In the genomic region with DNA sequence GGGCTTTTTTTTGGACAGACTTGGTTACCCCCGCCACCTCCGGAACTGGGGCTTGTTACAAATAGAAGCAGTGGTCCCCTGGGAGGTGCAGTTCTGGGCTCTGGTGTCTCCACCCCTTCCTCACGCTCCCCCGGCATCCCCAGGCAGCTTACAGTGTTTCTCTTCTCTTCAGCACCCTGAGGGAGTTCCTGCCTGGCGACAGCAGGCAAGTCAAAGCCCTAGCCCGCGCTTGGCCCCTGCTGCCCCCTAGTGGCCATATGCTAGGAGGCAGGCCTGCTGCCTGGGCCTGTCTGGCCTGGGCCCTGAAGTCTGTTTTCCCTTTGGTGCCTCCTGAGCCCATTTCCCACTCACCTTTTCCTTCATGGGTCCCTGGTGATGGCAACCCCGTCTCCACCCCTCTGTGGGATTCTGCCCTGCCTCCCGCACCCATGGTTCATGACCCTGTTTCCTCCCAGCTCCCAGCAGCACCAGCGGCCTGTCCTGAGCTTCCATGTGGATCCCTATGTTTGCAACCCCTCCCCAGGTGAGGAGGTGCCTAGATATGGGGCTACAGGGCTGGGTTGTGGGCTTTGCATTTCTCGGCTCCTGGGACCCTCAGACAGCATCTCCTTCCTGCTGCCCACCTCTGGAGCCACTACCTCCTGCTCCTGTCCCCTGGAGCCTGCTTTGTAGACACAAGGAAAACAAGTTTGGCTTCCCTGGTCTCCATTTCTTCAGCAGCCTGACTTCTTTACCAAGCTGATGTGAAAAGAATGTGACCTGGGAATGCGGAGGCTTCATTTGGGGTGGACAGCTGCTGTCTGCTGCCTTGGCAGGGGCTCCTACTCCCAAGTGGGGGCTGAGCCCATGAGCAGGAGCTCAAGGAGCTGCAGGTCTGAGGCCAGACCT, we compare ENCODE assay signal across 1 cellular context.
TF ChIP-seq lines count a peak whose summit lies in the region.

No MANE protein-coding gene starts in this region.

TF ChIP-seq in HepG2, 621 proteins besides CTCF, POLR2A, EP300 and RAD21 (continued from another document and continues in another):
- TF ChIP-seq, protein P1, sequence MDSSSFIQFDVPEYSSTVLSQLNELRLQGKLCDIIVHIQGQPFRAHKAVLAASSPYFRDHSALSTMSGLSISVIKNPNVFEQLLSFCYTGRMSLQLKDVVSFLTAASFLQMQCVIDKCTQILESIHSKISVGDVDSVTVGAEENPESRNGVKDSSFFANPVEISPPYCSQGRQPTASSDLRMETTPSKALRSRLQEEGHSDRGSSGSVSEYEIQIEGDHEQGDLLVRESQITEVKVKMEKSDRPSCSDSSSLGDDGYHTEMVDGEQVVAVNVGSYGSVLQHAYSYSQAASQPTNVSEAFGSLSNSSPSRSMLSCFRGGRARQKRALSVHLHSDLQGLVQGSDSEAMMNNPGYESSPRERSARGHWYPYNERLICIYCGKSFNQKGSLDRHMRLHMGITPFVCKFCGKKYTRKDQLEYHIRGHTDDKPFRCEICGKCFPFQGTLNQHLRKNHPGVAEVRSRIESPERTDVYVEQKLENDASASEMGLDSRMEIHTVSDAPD (CRISPR knock-in tag; IDR thresholded peaks at IDR 0.05) = no peak
- TF ChIP-seq, protein P2, sequence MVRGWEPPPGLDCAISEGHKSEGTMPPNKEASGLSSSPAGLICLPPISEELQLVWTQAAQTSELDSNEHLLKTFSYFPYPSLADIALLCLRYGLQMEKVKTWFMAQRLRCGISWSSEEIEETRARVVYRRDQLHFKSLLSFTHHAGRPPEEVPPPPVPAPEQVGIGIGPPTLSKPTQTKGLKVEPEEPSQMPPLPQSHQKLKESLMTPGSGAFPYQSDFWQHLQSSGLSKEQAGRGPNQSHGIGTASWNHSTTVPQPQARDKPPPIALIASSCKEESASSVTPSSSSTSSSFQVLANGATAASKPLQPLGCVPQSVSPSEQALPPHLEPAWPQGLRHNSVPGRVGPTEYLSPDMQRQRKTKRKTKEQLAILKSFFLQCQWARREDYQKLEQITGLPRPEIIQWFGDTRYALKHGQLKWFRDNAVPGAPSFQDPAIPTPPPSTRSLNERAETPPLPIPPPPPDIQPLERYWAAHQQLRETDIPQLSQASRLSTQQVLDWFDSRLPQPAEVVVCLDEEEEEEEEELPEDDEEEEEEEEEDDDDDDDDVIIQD (CRISPR knock-in tag; IDR thresholded peaks at IDR 0.05; ENCODE audit: low read depth) = no peak
- TF ChIP-seq XBP1 (CRISPR knock-in tag; IDR thresholded peaks at IDR 0.05) (no peak), SRSF1 (optimal IDR thresholded peaks at IDR 0.05; ENCODE audit: low read depth, low read length) (no peak), RFXANK (CRISPR knock-in tag; IDR thresholded peaks at IDR 0.05) (no peak), TP53 (CRISPR knock-in tag; conservative IDR thresholded peaks at IDR 0.05) (no peak), SMC3 (IDR thresholded peaks at IDR 0.05; ENCODE audit: low read length) (no peak; the same call in 1 of the 2 replicates), ZNF180 (CRISPR knock-in tag; IDR thresholded peaks at IDR 0.05; ENCODE audit: borderline replicate concordance, low read depth) (no peak), ZNF446 (CRISPR knock-in tag; IDR thresholded peaks at IDR 0.05) (no peak), ZNF724P (CRISPR knock-in tag; IDR thresholded peaks at IDR 0.05; ENCODE audit: borderline replicate concordance) (no peak), CREM (IDR thresholded peaks at IDR 0.05) (no peak), CREM (CRISPR knock-in tag; IDR thresholded peaks at IDR 0.05) (no peak), PCBP1 (IDR thresholded peaks at IDR 0.05; ENCODE audit: borderline replicate concordance, low read depth, low read length) (no peak), CCAR2 (optimal IDR thresholded peaks at IDR 0.05; ENCODE audit: low read depth, low read length) (no peak), NRL (CRISPR knock-in tag; IDR thresholded peaks at IDR 0.05; ENCODE audit: borderline replicate concordance) (no peak; the same call in 1 of the 2 replicates), ZNF614 (CRISPR knock-in tag; IDR thresholded peaks at IDR 0.05; ENCODE audit: borderline replicate concordance) (peak; percentile 34; the same call in 1 of the 2 replicates), ZNF850 (CRISPR knock-in tag; conservative IDR thresholded peaks at IDR 0.05) (no peak), TCF7 (IDR thresholded peaks at IDR 0.05; ENCODE audit: low read depth) (no peak), DNMT1 (CRISPR knock-in tag; IDR thresholded peaks at IDR 0.05) (no peak), CHCHD3 (CRISPR knock-in tag; IDR thresholded peaks at IDR 0.05) (no peak), IRF2 (CRISPR knock-in tag; IDR thresholded peaks at IDR 0.05) (peak; percentile 60; the same call in 1 of the 2 replicates), MEF2D (CRISPR knock-in tag; IDR thresholded peaks at IDR 0.05) (no peak; the same call in 1 of the 2 replicates), HOXA3 (CRISPR knock-in tag; IDR thresholded peaks at IDR 0.05) (no peak), ARNT2 (CRISPR knock-in tag; IDR thresholded peaks at IDR 0.05; ENCODE audit: low read depth) (peak; percentile 68; the same call in 1 of the 2 replicates), CREB1 (IDR thresholded peaks at IDR 0.05) (no peak), CREB1 (CRISPR knock-in tag; IDR thresholded peaks at IDR 0.05) (no peak), HNRNPL (IDR thresholded peaks at IDR 0.05; ENCODE audit: low read depth, low read length) (0 out of 2 replicates have a peak, but pooled peaks have one; percentile 23), ZNF567 (CRISPR knock-in tag; IDR thresholded peaks at IDR 0.05; ENCODE audit: borderline replicate concordance) (no peak), ZNF629 (CRISPR knock-in tag; conservative IDR thresholded peaks at IDR 0.05) (no peak), ZNF547 (CRISPR knock-in tag; IDR thresholded peaks at IDR 0.05) (no peak), ZFP90 (CRISPR knock-in tag; IDR thresholded peaks at IDR 0.05; ENCODE audit: borderline replicate concordance) (no peak; the same call in 1 of the 2 replicates), ZNF558 (CRISPR knock-in tag; IDR thresholded peaks at IDR 0.05; ENCODE audit: borderline replicate concordance) (no peak), POLR2G (IDR thresholded peaks at IDR 0.05; ENCODE audit: low read depth, low read length) (peak; percentile 77), HES4 (CRISPR knock-in tag; IDR thresholded peaks at IDR 0.05; ENCODE audit: borderline replicate concordance) (no peak)
- TF ChIP-seq, protein P3, sequence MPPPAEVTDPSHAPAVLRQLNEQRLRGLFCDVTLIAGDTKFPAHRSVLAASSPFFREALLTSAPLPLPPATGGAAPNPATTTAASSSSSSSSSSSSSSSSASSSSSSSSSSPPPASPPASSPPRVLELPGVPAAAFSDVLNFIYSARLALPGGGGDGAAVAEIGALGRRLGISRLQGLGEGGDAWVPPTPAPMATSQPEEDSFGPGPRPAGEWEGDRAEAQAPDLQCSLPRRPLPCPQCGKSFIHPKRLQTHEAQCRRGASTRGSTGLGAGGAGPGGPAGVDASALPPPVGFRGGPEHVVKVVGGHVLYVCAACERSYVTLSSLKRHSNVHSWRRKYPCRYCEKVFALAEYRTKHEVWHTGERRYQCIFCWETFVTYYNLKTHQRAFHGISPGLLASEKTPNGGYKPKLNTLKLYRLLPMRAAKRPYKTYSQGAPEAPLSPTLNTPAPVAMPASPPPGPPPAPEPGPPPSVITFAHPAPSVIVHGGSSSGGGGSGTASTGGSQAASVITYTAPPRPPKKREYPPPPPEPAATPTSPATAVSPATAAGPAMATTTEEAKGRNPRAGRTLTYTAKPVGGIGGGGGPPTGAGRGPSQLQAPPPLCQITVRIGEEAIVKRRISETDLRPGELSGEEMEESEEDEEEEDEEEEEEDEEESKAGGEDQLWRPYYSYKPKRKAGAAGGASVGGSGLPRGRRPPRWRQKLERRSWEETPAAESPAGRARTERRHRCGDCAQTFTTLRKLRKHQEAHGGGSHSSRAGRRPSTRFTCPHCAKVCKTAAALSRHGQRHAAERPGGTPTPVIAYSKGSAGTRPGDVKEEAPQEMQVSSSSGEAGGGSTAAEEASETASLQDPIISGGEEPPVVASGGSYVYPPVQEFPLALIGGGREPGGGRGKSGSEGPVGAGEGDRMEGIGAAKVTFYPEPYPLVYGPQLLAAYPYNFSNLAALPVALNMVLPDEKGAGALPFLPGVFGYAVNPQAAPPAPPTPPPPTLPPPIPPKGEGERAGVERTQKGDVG (CRISPR knock-in tag; IDR thresholded peaks at IDR 0.05; ENCODE audit: borderline replicate concordance) = no peak
- TF ChIP-seq, protein P4, sequence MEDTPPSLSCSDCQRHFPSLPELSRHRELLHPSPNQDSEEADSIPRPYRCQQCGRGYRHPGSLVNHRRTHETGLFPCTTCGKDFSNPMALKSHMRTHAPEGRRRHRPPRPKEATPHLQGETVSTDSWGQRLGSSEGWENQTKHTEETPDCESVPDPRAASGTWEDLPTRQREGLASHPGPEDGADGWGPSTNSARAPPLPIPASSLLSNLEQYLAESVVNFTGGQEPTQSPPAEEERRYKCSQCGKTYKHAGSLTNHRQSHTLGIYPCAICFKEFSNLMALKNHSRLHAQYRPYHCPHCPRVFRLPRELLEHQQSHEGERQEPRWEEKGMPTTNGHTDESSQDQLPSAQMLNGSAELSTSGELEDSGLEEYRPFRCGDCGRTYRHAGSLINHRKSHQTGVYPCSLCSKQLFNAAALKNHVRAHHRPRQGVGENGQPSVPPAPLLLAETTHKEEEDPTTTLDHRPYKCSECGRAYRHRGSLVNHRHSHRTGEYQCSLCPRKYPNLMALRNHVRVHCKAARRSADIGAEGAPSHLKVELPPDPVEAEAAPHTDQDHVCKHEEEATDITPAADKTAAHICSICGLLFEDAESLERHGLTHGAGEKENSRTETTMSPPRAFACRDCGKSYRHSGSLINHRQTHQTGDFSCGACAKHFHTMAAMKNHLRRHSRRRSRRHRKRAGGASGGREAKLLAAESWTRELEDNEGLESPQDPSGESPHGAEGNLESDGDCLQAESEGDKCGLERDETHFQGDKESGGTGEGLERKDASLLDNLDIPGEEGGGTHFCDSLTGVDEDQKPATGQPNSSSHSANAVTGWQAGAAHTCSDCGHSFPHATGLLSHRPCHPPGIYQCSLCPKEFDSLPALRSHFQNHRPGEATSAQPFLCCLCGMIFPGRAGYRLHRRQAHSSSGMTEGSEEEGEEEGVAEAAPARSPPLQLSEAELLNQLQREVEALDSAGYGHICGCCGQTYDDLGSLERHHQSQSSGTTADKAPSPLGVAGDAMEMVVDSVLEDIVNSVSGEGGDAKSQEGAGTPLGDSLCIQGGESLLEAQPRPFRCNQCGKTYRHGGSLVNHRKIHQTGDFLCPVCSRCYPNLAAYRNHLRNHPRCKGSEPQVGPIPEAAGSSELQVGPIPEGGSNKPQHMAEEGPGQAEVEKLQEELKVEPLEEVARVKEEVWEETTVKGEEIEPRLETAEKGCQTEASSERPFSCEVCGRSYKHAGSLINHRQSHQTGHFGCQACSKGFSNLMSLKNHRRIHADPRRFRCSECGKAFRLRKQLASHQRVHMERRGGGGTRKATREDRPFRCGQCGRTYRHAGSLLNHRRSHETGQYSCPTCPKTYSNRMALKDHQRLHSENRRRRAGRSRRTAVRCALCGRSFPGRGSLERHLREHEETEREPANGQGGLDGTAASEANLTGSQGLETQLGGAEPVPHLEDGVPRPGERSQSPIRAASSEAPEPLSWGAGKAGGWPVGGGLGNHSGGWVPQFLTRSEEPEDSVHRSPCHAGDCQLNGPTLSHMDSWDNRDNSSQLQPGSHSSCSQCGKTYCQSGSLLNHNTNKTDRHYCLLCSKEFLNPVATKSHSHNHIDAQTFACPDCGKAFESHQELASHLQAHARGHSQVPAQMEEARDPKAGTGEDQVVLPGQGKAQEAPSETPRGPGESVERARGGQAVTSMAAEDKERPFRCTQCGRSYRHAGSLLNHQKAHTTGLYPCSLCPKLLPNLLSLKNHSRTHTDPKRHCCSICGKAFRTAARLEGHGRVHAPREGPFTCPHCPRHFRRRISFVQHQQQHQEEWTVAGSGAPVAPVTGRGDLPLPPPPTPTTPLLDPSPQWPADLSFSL (CRISPR knock-in tag; IDR thresholded peaks at IDR 0.05) = no peak
- TF ChIP-seq, protein P5, sequence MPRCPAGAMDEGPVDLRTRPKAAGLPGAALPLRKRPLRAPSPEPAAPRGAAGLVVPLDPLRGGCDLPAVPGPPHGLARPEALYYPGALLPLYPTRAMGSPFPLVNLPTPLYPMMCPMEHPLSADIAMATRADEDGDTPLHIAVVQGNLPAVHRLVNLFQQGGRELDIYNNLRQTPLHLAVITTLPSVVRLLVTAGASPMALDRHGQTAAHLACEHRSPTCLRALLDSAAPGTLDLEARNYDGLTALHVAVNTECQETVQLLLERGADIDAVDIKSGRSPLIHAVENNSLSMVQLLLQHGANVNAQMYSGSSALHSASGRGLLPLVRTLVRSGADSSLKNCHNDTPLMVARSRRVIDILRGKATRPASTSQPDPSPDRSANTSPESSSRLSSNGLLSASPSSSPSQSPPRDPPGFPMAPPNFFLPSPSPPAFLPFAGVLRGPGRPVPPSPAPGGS (CRISPR knock-in tag; IDR thresholded peaks at IDR 0.05) = no peak
- TF ChIP-seq, protein P6, sequence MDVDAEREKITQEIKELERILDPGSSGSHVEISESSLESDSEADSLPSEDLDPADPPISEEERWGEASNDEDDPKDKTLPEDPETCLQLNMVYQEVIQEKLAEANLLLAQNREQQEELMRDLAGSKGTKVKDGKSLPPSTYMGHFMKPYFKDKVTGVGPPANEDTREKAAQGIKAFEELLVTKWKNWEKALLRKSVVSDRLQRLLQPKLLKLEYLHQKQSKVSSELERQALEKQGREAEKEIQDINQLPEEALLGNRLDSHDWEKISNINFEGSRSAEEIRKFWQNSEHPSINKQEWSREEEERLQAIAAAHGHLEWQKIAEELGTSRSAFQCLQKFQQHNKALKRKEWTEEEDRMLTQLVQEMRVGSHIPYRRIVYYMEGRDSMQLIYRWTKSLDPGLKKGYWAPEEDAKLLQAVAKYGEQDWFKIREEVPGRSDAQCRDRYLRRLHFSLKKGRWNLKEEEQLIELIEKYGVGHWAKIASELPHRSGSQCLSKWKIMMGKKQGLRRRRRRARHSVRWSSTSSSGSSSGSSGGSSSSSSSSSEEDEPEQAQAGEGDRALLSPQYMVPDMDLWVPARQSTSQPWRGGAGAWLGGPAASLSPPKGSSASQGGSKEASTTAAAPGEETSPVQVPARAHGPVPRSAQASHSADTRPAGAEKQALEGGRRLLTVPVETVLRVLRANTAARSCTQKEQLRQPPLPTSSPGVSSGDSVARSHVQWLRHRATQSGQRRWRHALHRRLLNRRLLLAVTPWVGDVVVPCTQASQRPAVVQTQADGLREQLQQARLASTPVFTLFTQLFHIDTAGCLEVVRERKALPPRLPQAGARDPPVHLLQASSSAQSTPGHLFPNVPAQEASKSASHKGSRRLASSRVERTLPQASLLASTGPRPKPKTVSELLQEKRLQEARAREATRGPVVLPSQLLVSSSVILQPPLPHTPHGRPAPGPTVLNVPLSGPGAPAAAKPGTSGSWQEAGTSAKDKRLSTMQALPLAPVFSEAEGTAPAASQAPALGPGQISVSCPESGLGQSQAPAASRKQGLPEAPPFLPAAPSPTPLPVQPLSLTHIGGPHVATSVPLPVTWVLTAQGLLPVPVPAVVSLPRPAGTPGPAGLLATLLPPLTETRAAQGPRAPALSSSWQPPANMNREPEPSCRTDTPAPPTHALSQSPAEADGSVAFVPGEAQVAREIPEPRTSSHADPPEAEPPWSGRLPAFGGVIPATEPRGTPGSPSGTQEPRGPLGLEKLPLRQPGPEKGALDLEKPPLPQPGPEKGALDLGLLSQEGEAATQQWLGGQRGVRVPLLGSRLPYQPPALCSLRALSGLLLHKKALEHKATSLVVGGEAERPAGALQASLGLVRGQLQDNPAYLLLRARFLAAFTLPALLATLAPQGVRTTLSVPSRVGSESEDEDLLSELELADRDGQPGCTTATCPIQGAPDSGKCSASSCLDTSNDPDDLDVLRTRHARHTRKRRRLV (CRISPR knock-in tag; IDR thresholded peaks at IDR 0.05) = 0 out of 2 replicates have a peak, but pooled peaks have one; percentile 33
